In the genomic region with DNA sequence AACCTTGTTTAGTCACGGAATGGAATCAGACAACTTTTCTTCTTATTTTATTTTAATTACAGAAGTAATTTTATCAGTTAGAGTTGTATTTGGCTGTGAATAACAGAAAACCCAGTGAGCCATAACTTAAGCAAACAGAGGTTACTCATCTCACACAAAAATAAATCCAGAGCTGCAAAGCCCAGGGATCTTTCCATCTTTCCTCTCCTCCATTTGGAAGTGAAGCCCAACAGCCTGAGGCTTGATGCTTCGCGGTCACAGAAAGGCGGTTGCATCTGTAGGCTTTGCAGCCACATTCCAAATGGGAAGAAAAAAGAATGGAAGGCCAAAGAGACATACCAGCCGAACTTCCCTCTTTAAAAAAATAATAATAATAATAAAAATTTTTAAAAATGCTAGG, we compare ENCODE assay signal across 24 cellular contexts. TPM values are rescaled to one million over a fixed set of nuclear protein-coding genes. Genes with fewer than 3 reads are reported as not detected.
DNase-seq lines count a peak whose midpoint lies in the region; ATAC-seq, FAIRE-seq and TF ChIP-seq lines count a peak whose summit lies in the region.
"Had no signal": no experiment of that assay in that cellular context is flagged by ENCODE, and none has a peak within 500 bp of the region (broad histone marks: within the 10 kb centered on the region; RNA-seq: fewer than 3 reads in every experiment).

No MANE protein-coding gene starts in this region.

- H3K9me3 ChIP-seq in PC-3 (ENCODE audit: low read length): no peaks in the 10 kb centered on the region
- H3K9me3 ChIP-seq: Peyer's patch, SK-N-SH had no signal

- H2AFZ ChIP-seq in PC-3 (ENCODE audit: low read length): no peak overlapping the region

- POLR2A ChIA-PET in PC-3 (lab: Charles Lee; ENCODE audit: unreplicated experiment): no interaction called here

- peak; percentile 53 for FAIRE-seq in islet of Langerhans (lab: Jason Lieb, UNC)
- FAIRE-seq: GM19239 had no signal

- no peaks in the 10 kb centered on the region for H3K9me2 ChIP-seq in PC-3 (replicated peaks; ENCODE audit: low read length)
- H3K9me2 ChIP-seq: SK-N-SH had no signal

- H3K9ac ChIP-seq in PC-3 (ENCODE audit: low read length): no peak overlapping the region
- H3K9ac ChIP-seq: SK-N-SH had no signal

- no TSS peak for BruUV-seq in PC-3 (replicated peaks; lab: Mats Ljungman, UMichigan)

- no peak overlapping the region for H3K4me3 ChIP-seq in PC-3 (ENCODE audit: low read length)
- H3K4me3 ChIP-seq: Peyer's patch had no signal

- no peak overlapping the region for H3K4me2 ChIP-seq in PC-3 (ENCODE audit: low read length)
- H3K4me2 ChIP-seq: SK-N-SH had no signal

- H4K20me1 ChIP-seq in PC-3 (ENCODE audit: low read length): no peaks in the 10 kb centered on the region

- intact Hi-C loops in PC-3 (cut with micrococcal nuclease): no loop called here

- no peaks in the 10 kb centered on the region for H3K36me3 ChIP-seq in PC-3 (ENCODE audit: low read depth, low read length)
- H3K36me3 ChIP-seq: Peyer's patch had no signal

- H3K27ac ChIP-seq in PC-3 (ENCODE audit: low read length): no peak overlapping the region
- H3K27ac ChIP-seq: Peyer's patch had no signal

- no peaks in the 10 kb centered on the region for H3K27me3 ChIP-seq in PC-3 (ENCODE audit: low read length)
- H3K27me3 ChIP-seq: Peyer's patch had no signal

- no peak for TF ChIP-seq CTCF in PC-3 (conservative IDR thresholded peaks at IDR 0.05; ENCODE audit: low read depth, low read length)

- H3K79me2 ChIP-seq in PC-3 (ENCODE audit: low read length): no peaks in the 10 kb centered on the region

- CTCF ChIA-PET in PC-3 (lab: Charles Lee): no interaction called here

- H3K4me1 ChIP-seq in PC-3 (ENCODE audit: insufficient read depth, low read length): peaks cover 3% of the 10 kb centered on the region; the same call in 1 of the 2 replicates
- H3K4me1 ChIP-seq: Peyer's patch had no signal

- H3F3A ChIP-seq in PC-3 (ENCODE audit: low read length, unreplicated experiment): no peaks in the 10 kb centered on the region

- DNase-seq in Daoy (ENCODE audit: low read depth) (peak; percentile 17), PC-3 (peak; percentile 63), COLO668 (lab: John Stamatoyannopoulos, UW; ENCODE audit: unreplicated experiment) (no peak), AG20443 (ENCODE audit: low spot score) (no peak), HuH-7.5 (ENCODE audit: low spot score) (no peak)
- no peak for DNase-seq in stimulated activated CD4-positive, alpha-beta T cell treated with anti-CD3 and anti-CD28 coated beads, Interleukin-4, amount 100 ng/mL, for 1 hour
- DNase-seq: CD4-positive, CD25-positive, alpha-beta regulatory T cell; DMS79; Karpas-422; MV-4-11; NCI-H1105; NCI-H1436 treated with DMSO at 0.1 percent for 48 hours; NCI-H187 treated with DMSO at 0.1 percent for 48 hours; NCI-H2171 treated with DMSO at 0.1 percent for 48 hours; NCI-H345; NCI-H524; NCI-H774; Peyer's patch; SK-N-SH; SW 1271 had no signal

- ATAC-seq in PC-3: peak; percentile 79
- ATAC-seq: HCT116 had no signal

RNA-seq across cellular contexts. Expression of gene CHRNA9, which starts 22.6 kb away (rescaled TPM):
- 9.9 and 11.3 TPM in 2 replicates for total RNA-seq in Daoy (2014; rRNA removed; shearing (Covaris generic))
- total RNA-seq in PC-3 (2014; rRNA removed): not detected in 2 replicates
- total RNA-seq: CD4-positive, CD25-positive, alpha-beta regulatory T cell; HT-29; Peyer's patch had no signal

Comparison
In these comparisons a context has a peak if more than half of its experiments do, and no peak if none do; other contexts are left out.
1. DNase-seq: peak in Daoy (single experiment) and PC-3 (single experiment); none in COLO668 (single experiment), stimulated activated CD4-positive, alpha-beta T cell treated with anti-CD3 and anti-CD28 coated beads, Interleukin-4, amount 100 ng/mL, for 1 hour (single experiment), AG20443 (single experiment) and HuH-7.5 (single experiment).
2. RNA of gene CHRNA9, which starts 22.6 kb away (total RNA-seq): 9.9 to 11.3 TPM in Daoy; not detected in PC-3; every median in the first group is over 10 times any median in the second.